ENCODE assay signal across 9 cellular contexts in the genomic region with DNA sequence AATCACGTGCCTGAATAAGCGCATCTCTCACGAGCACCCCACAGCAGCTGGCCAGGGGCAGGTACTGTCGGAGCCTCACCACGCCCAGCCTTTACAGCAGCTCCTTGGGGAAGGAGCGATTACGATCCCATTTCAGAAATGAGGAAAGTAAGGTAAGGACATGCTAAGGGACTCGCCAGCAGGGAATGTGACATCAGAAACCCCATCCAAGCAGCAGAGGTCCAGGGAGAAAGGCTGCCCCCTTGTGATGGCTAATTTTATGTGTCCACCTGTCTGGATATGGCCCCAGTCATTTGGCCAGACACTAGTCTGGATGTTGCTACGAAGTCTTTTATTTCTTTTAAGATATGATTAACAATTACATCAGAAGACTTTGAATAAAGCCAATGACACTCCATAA.
DNase-seq lines count a peak whose midpoint lies in the region; ATAC-seq, FAIRE-seq and TF ChIP-seq lines count a peak whose summit lies in the region.
"Had no signal": no experiment of that assay in that cellular context is flagged by ENCODE, and none has a peak within 500 bp of the region (broad histone marks: within the 10 kb centered on the region; RNA-seq: fewer than 3 reads in every experiment).

No MANE protein-coding gene starts in this region.

- H3K36me3 ChIP-seq in NT2/D1 (ENCODE audit: insufficient read depth, insufficient read length, low read length) (no peaks in the 10 kb centered on the region), cardiac muscle cell (no peaks in the 10 kb centered on the region)

- intact Hi-C loops in head of caudate nucleus (cut with DNase I), result no loop called here

- ATAC-seq in HG02623 (IDR thresholded peaks at IDR 0.05; ENCODE audit: unreplicated experiment), result no peak

- peaks cover 2% of the 10 kb centered on the region for H3K4me1 ChIP-seq in NT2/D1 (ENCODE audit: insufficient read depth, insufficient read length)
- H3K4me1 ChIP-seq in cardiac muscle cell (ENCODE audit: low read depth), result no peaks in the 10 kb centered on the region

- peak; percentile 9 for TF ChIP-seq CTCF in cardiac muscle cell (IDR thresholded peaks at IDR 0.05; ENCODE audit: low read depth, low read length)

- no peak overlapping the region for H3K9ac ChIP-seq in NT2/D1 (ENCODE audit: insufficient read length, low read depth)

- FAIRE-seq in GM18507 (lab: Jason Lieb, UNC), result no peak

- no peaks in the 10 kb centered on the region for H3K9me3 ChIP-seq in NT2/D1 (ENCODE audit: insufficient read depth, low read length)
- H3K9me3 ChIP-seq in cardiac muscle cell (ENCODE audit: low read depth), result no peaks in the 10 kb centered on the region

- no peaks in the 10 kb centered on the region for H3K27me3 ChIP-seq in NT2/D1 (ENCODE audit: insufficient read depth, insufficient read length)
- H3K27me3 ChIP-seq in cardiac muscle cell, result peaks cover 2% of the 10 kb centered on the region

- DNase-seq in A172 (ENCODE audit: low spot score), result peak; percentile 61
- peak; percentile 25 for DNase-seq in GM18507 (ENCODE audit: extremely low spot score, insufficient read length, low read depth)
- peak; percentile 9 for DNase-seq in NT2/D1 (ENCODE audit: low read depth, low spot score)
- DNase-seq in cardiac muscle cell (ENCODE audit: low read depth in 1 of 2, low spot score in 1 of 2), result peak; percentile 11 to 72
- no peak for DNase-seq in cerebellar nuclear complex (lab: John Stamatoyannopoulos, UW)
- no peak for DNase-seq in T-helper 2 cell
- no peak for DNase-seq in head of caudate nucleus
- DNase-seq: nucleus accumbens had no signal

- H3K27ac ChIP-seq in cardiac muscle cell, result no peak overlapping the region

- H3K4me3 ChIP-seq in NT2/D1 (ENCODE audit: insufficient read length, low read depth), result no peak overlapping the region
- no peak overlapping the region for H3K4me3 ChIP-seq in cardiac muscle cell

Comparison
In these comparisons a context has a peak if more than half of its experiments do, and no peak if none do; other contexts are left out.
1. DNase-seq: peak in A172 (single experiment), GM18507 (single experiment), NT2/D1 (single experiment) and cardiac muscle cell (2 of 2); none in cerebellar nuclear complex (0 of 2), T-helper 2 cell (0 of 5) and head of caudate nucleus (0 of 42).